8 cellular contexts compared by ENCODE assay signal in genomic region chr11:120182790-120183491, GRCh38. TPM values are rescaled to one million over a fixed set of nuclear protein-coding genes. Genes with fewer than 3 reads are reported as not detected.
A peak's percentile ranks its signal among the peaks of the same experiment; 100 is the strongest.
DNase-seq lines count a peak whose midpoint lies in the region; ATAC-seq, FAIRE-seq and TF ChIP-seq lines count a peak whose summit lies in the region.

No MANE protein-coding gene starts in this region.

- no peaks in the 10 kb centered on the region for H3K9me3 ChIP-seq in K562 (replicated peaks; ENCODE audit: control insufficient read depth, insufficient read depth, low read depth, low read length)

- intact Hi-C loops in K562 (cut with micrococcal nuclease) (no loop called here), lower leg skin (cut with DNase I; ENCODE audit: low total_unique reads) (no loop called here)

- H3K4me3 ChIP-seq in K562: no peak overlapping the region
- no peak overlapping the region for H3K4me3 ChIP-seq in lower leg skin (ENCODE audit: low read depth, poor library complexity, severe bottlenecking)

- 6% methylated on average over 4 of the region's 5 CpGs for WGBS in K562 (ENCODE audit: insufficient coverage, low coverage, missing lambda C conversion rate)
- 78 to 81% methylated on average over 5 of the region's 5 CpGs for WGBS in lower leg skin, 2 donors

- no peaks in the 10 kb centered on the region for H3K36me3 ChIP-seq in K562 (ENCODE audit: control insufficient read depth, insufficient read depth, low read length)

- peak in 1 of 2 experiments; percentile 44; a peak in 3 of 4 replicates for TF ChIP-seq RAD21 in K562 (CRISPR knock-in tag; conservative IDR thresholded peaks at IDR 0.05 in 1 of 2, IDR thresholded peaks at IDR 0.05 in 1 of 2)

- TF ChIP-seq POLR2A in K562 (conservative IDR thresholded peaks at IDR 0.05) (no peak), lower leg skin (IDR thresholded peaks at IDR 0.05) (no peak)

- H4K20me1 ChIP-seq in K562 (replicated peaks; ENCODE audit: control insufficient read depth, insufficient read depth, low read length): peaks cover 14% of the 10 kb centered on the region; the same call in 1 of the 2 replicates

- H2AFZ ChIP-seq in K562 (ENCODE audit: low read depth, low read length): no peak overlapping the region

- peak; percentile 79 for ATAC-seq in K562
- no peak for ATAC-seq in HG03520 (IDR thresholded peaks at IDR 0.05; ENCODE audit: unreplicated experiment)
- ATAC-seq in GM21576 (IDR thresholded peaks at IDR 0.05; ENCODE audit: unreplicated experiment): no peak
- ATAC-seq in HG03159 (IDR thresholded peaks at IDR 0.05; ENCODE audit: unreplicated experiment): no peak

- no peaks in the 10 kb centered on the region; a peak in 1 of 5 replicates for H3K4me1 ChIP-seq in K562 (replicated peaks in 1 of 2; ENCODE audit: control insufficient read depth in 2 of 2, insufficient read depth in 2 of 2, low read length in 2 of 2)

- no peak overlapping the region for H3K27ac ChIP-seq in K562 (ENCODE audit: extremely low read depth, low read depth, low read length)

- TF ChIP-seq CTCF in AG09319 (IDR thresholded peaks at IDR 0.05; ENCODE audit: low read depth, low read length): peak; percentile 47
- TF ChIP-seq CTCF in K562 (IDR thresholded peaks at IDR 0.05 in 2 of 3, conservative IDR thresholded peaks at IDR 0.05 in 1 of 3; ENCODE audit: insufficient read depth in 2 of 3, low read depth in 1 of 3, low read length in 3 of 3): peak; percentile 44 to 63 (median 59)
- no peak for TF ChIP-seq CTCF in lower leg skin (IDR thresholded peaks at IDR 0.05)

- POLR2A ChIA-PET in K562 (lab: Yijun Ruan, JAX): no interaction called here

- peaks cover 23 to 85% of the 10 kb centered on the region in 2 experiments for H3K27me3 ChIP-seq in K562 (ENCODE audit: control insufficient read depth in 2 of 2, insufficient read depth in 2 of 2, low read length in 2 of 2)

- in situ Hi-C loops in K562 (cut with MboI): no loop called here

- CTCF ChIA-PET in K562 (lab: Yijun Ruan, JAX; ENCODE audit: low intra/inter-chr PET ratio): no interaction called here

- no peak for FAIRE-seq in K562 (lab: Jason Lieb, UNC)

- BruUV-seq in K562 (replicated peaks; lab: Mats Ljungman, UMichigan): no TSS peak

- no peak for TF ChIP-seq EP300 in K562 (IDR thresholded peaks at IDR 0.05; ENCODE audit: low read length)

- H3K9ac ChIP-seq in K562 (ENCODE audit: insufficient read depth in 1 of 2, low read depth in 2 of 2, low read length in 2 of 2): no peak overlapping the region

- H3K79me2 ChIP-seq in K562 (ENCODE audit: control insufficient read depth, insufficient read depth, low read length): no peaks in the 10 kb centered on the region

- no peaks in the 10 kb centered on the region for H3K9me1 ChIP-seq in K562 (ENCODE audit: control insufficient read depth, insufficient read depth, low read length)

- DNase-seq in AG09319 (ENCODE audit: extremely low read depth, low read depth): no peak
- DNase-seq in HuH-7 (ENCODE audit: low spot score): peak; percentile 76
- DNase-seq in K562 (ENCODE audit: extremely low read depth in 1 of 4, low spot score in 3 of 4): peak in 3 of 4 experiments; percentile 31 to 44 (median 42)
- DNase-seq in lower leg skin (ENCODE audit: low spot score in 2 of 2): peak; percentile 18 to 84
- no peak for DNase-seq in putamen (ENCODE audit: low spot score)

- no peak overlapping the region for H3K4me2 ChIP-seq in K562 (ENCODE audit: insufficient read depth, low read length)

TF ChIP-seq in K562, 482 proteins besides CTCF, POLR2A, EP300 and RAD21 (continues in another document):
- TF ChIP-seq SIN3B (IDR thresholded peaks at IDR 0.05; ENCODE audit: low read depth) (no peak), ZNF512 (tag; IDR thresholded peaks at IDR 0.05) (peak; percentile 46; the same call in 1 of the 2 replicates), NR2C2 (CRISPR knock-in tag; IDR thresholded peaks at IDR 0.05) (no peak), NR2C2 (tag; IDR thresholded peaks at IDR 0.05) (peak; percentile 50; the same call in 1 of the 2 replicates), ASH1L (IDR thresholded peaks at IDR 0.05; ENCODE audit: borderline replicate concordance, low read depth, partially characterized antibody) (no peak), OTX1 (CRISPR knock-in tag; IDR thresholded peaks at IDR 0.05) (0 out of 2 replicates have a peak, but pooled peaks have one; percentile 55), SMC3 (conservative IDR thresholded peaks at IDR 0.05; ENCODE audit: insufficient read depth, low read depth, low read length) (0 out of 2 replicates have a peak, but pooled peaks have one; percentile 17), PHF20 (IDR thresholded peaks at IDR 0.05; ENCODE audit: partially characterized antibody) (no peak)

RNA-seq across cellular contexts. Expression of gene OAF, which starts 27.9 kb away (rescaled TPM):
- 6.8 and 14.7 TPM in 2 replicates for total RNA-seq in K562 (2011; cell fraction: chromatin; rRNA removed; ENCODE audit: low replicate concordance)
- 12.0 and 19.3 TPM in 2 replicates for total RNA-seq in K562 (2011; cell fraction: nucleolus; rRNA removed)
- total RNA-seq in K562 (2011; cell fraction: nucleoplasm; rRNA removed): 12.0 and 15.3 TPM in 2 replicates
- 13.8 and 19.8 TPM in 2 replicates for total RNA-seq in K562 (2014; rRNA removed)
- total RNA-seq in K562 (2014; rRNA removed; fragmentation: Illumina TruSeq; extraction: Trizol): 4.1 and 6.3 TPM in 2 replicates
- total RNA-seq in K562 (2015; rRNA removed; fragmentation: Illumina TruSeq; extraction: Trizol): 7.5 and 8.3 TPM in 2 replicates
- total RNA-seq in K562 (2021): 20.8 and 21.6 TPM in 2 replicates
- polyA plus RNA-seq in K562 (2011; rRNA removed): 5.7 and 9.5 TPM in 2 replicates
- 11.5 and 20.7 TPM in 2 replicates for polyA plus RNA-seq in K562 (2011; cell fraction: cytosol; rRNA removed)
- polyA plus RNA-seq in K562 (2011; cell fraction: nucleus; rRNA removed): 5.5 and 8.3 TPM in 2 replicates
- polyA plus RNA-seq in K562 (2012): 8.4 and 16.9 TPM in 2 replicates
- 11.7 and 12.0 TPM in 2 replicates for polyA plus RNA-seq in K562 (2014; fragmentation: Illumina TruSeq; extraction: Trizol)
- polyA plus RNA-seq in K562 (2014; fragmentation: Nextera tagmentation; extraction: Ambion mirVana): 1 to 10 TPM; 1.1 to 1.4 TPM
- 14.5 and 17.3 TPM in 2 replicates for polyA plus RNA-seq in K562 (2014; rRNA removed)
- 2.8 and 3.0 TPM in 2 replicates for polyA minus RNA-seq in K562 (2011; rRNA and poly(A)+ RNA removed)
- polyA minus RNA-seq in K562 (2011; cell fraction: cytosol; rRNA and poly(A)+ RNA removed): 6.1 and 8.7 TPM in 2 replicates
- polyA minus RNA-seq in K562 (2011; cell fraction: nucleus; rRNA and poly(A)+ RNA removed): 3.4 and 4.4 TPM in 2 replicates
- total RNA-seq in lower leg skin: 10 to 100 TPM in 2 of 4 donors, 1 to 10 TPM in 2; 3.0 to 15.4 (median 9.1) TPM

RNA-seq across cellular contexts. Expression of gene TRIM29, which starts 45.0 kb away (rescaled TPM):
- total RNA-seq in K562 (2011; cell fraction: chromatin; rRNA removed; ENCODE audit: low replicate concordance): 0.21 TPM in 1 of 2 replicates, not detected in the other
- not detected in 2 replicates for total RNA-seq in K562 (2011; cell fraction: nucleolus; rRNA removed)
- 0.76 TPM in 1 of 2 replicates, not detected in the other for total RNA-seq in K562 (2011; cell fraction: nucleoplasm; rRNA removed)
- total RNA-seq in K562 (2014; rRNA removed): 0.16 TPM in 1 of 2 replicates, not detected in the other
- 0.15 and 0.41 TPM in 2 replicates for total RNA-seq in K562 (2014; rRNA removed; fragmentation: Illumina TruSeq; extraction: Trizol)
- total RNA-seq in K562 (2015; rRNA removed; fragmentation: Illumina TruSeq; extraction: Trizol): 0.19 TPM in 1 of 2 replicates, not detected in the other
- total RNA-seq in K562 (2021): 0.31 and 1.4 TPM in 2 replicates
- polyA plus RNA-seq in K562 (2011; rRNA removed): 0.19 and 0.65 TPM in 2 replicates
- polyA plus RNA-seq in K562 (2011; cell fraction: cytosol; rRNA removed): 0.28 and 0.75 TPM in 2 replicates
- polyA plus RNA-seq in K562 (2011; cell fraction: nucleus; rRNA removed): 0.34 TPM in 1 of 2 replicates, not detected in the other
- polyA plus RNA-seq in K562 (2012): 0.39 and 0.87 TPM in 2 replicates
- 0.74 and 0.75 TPM in 2 replicates for polyA plus RNA-seq in K562 (2014; fragmentation: Illumina TruSeq; extraction: Trizol)
- polyA plus RNA-seq in K562 (2014; fragmentation: Nextera tagmentation; extraction: Ambion mirVana): under 1 TPM; 0.41 to 0.42 TPM
- 0.08 and 0.93 TPM in 2 replicates for polyA plus RNA-seq in K562 (2014; rRNA removed)
- polyA minus RNA-seq in K562 (2011; rRNA and poly(A)+ RNA removed): 0.36 and 0.63 TPM in 2 replicates
- polyA minus RNA-seq in K562 (2011; cell fraction: cytosol; rRNA and poly(A)+ RNA removed): 0.95 and 2.9 TPM in 2 replicates
- 0.22 and 0.27 TPM in 2 replicates for polyA minus RNA-seq in K562 (2011; cell fraction: nucleus; rRNA and poly(A)+ RNA removed)
- 1,000 to 10,000 TPM; 1,092 to 1,522 (median 1,226) TPM for total RNA-seq in lower leg skin

RNA-seq across cellular contexts. Expression of gene POU2F3, which starts 57.0 kb away (rescaled TPM):
- total RNA-seq in K562 (2011; cell fraction: chromatin; rRNA removed; ENCODE audit: low replicate concordance): not detected in 2 replicates
- not detected in 2 replicates for total RNA-seq in K562 (2011; cell fraction: nucleolus; rRNA removed)
- total RNA-seq in K562 (2011; cell fraction: nucleoplasm; rRNA removed): not detected in 2 replicates
- total RNA-seq in K562 (2014; rRNA removed) (not detected in 2 replicates), K562 (2014; rRNA removed; fragmentation: Illumina TruSeq; extraction: Trizol) (not detected in 2 replicates), K562 (2015; rRNA removed; fragmentation: Illumina TruSeq; extraction: Trizol) (not detected in 2 replicates), K562 (2021) (not detected in 2 replicates), lower leg skin (100 to 1,000 TPM in 3 of 4 donors, 10 to 100 TPM in 1; 74.1 to 112 (median 103) TPM)
- polyA plus RNA-seq in K562 (2011; rRNA removed) (not detected in 2 replicates), K562 (2014; fragmentation: Illumina TruSeq; extraction: Trizol) (not detected in 2 replicates), K562 (2014; fragmentation: Nextera tagmentation; extraction: Ambion mirVana) (not detected), K562 (2014; rRNA removed) (not detected in 2 replicates)
- not detected in 2 replicates for polyA plus RNA-seq in K562 (2011; cell fraction: cytosol; rRNA removed)
- not detected in 2 replicates for polyA plus RNA-seq in K562 (2011; cell fraction: nucleus; rRNA removed)
- not detected in 2 replicates for polyA plus RNA-seq in K562 (2012)
- not detected in 2 replicates for polyA minus RNA-seq in K562 (2011; rRNA and poly(A)+ RNA removed)
- polyA minus RNA-seq in K562 (2011; cell fraction: cytosol; rRNA and poly(A)+ RNA removed): not detected in 2 replicates
- not detected in 2 replicates for polyA minus RNA-seq in K562 (2011; cell fraction: nucleus; rRNA and poly(A)+ RNA removed)

Comparison
In these comparisons a context has a peak if more than half of its experiments do, and no peak if none do; other contexts are left out.
1. DNase-seq: peak in HuH-7 (single experiment), K562 (3 of 4) and lower leg skin (2 of 2); none in AG09319 (single experiment) and putamen (single experiment).
2. CTCF ChIP-seq: peak in AG09319 (single experiment) and K562 (3 of 3); none in lower leg skin (0 of 3).
3. RNA of gene TRIM29, which starts 45.0 kb away (total RNA-seq): 1,092 to 1,522 TPM in lower leg skin; 0.15 to 1.4 TPM in K562; every median in the first group is over 100 times any median in the second.
4. RNA of gene POU2F3, which starts 57.0 kb away (total RNA-seq): 74.1 to 112 TPM in lower leg skin; not detected in K562; every median in the first group is over 10 times any median in the second.